ENCODE assay signal across 17 cellular contexts in the genomic region with DNA sequence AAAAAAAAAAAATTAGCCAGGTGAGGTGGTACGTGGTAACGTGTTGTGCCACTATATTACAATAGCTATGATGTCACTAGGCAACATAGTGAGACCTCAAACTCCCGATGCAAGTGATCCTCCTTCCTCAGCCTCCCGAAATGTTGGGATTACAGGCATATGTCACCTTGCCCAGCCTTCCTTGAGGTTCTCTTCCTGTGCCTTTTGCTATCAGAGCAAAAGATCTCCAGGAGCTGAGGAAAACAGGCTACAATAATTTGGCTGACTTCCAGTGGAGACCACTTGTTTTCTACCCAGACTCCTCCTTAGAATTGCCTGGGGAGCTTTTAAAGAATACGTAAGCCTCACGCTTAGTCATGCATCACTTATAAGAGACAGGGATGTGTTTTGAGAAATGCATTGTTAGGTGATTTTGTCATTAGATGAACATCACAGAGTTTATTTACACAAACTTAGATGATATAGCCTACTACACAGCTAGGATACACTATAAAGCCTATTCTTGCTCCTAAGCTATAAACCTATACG. TPM values are rescaled to one million over a fixed set of nuclear protein-coding genes. Genes with fewer than 3 reads are reported as not detected.
DNase-seq lines count a peak whose midpoint lies in the region; ATAC-seq and TF ChIP-seq lines count a peak whose summit lies in the region.
"Had no signal": no experiment of that assay in that cellular context is flagged by ENCODE, and none has a peak within 500 bp of the region (broad histone marks: within the 10 kb centered on the region; RNA-seq: fewer than 3 reads in every experiment).

No MANE protein-coding gene starts in this region.

- H3K14ac ChIP-seq in neuronal stem cell (ENCODE audit: low read length), result no peak overlapping the region

- no peak overlapping the region for H2AFZ ChIP-seq in neuronal stem cell (ENCODE audit: low read length)

- TF ChIP-seq CTCF in MCF 10A (IDR thresholded peaks at IDR 0.05; ENCODE audit: unreplicated experiment) (no peak), breast epithelium (IDR thresholded peaks at IDR 0.05) (no peak), type B pancreatic cell (conservative IDR thresholded peaks at IDR 0.05) (no peak)

- no peak overlapping the region for H4K91ac ChIP-seq in neuronal stem cell (ENCODE audit: low read depth, low read length, poor library complexity)

- peaks cover 2% of the 10 kb centered on the region for H3K79me1 ChIP-seq in neuronal stem cell (ENCODE audit: low read depth, low read length)

- no peak for ATAC-seq in HG03571 (IDR thresholded peaks at IDR 0.05; ENCODE audit: unreplicated experiment)
- ATAC-seq in HG03460 (IDR thresholded peaks at IDR 0.05; ENCODE audit: unreplicated experiment), result no peak
- ATAC-seq: body of pancreas; gastroesophageal sphincter; stimulated activated naive CD8-positive, alpha-beta T cell treated with anti-CD3 and anti-CD28 coated beads, Interleukin-15, amount 100 ng/mL, for 72 hours had no signal

- WGBS in neuronal stem cell (ENCODE audit: extremely low coverage in 2 of 2, insufficient read length in 2 of 2, insufficient replicate concordance in 1 of 2), 2 donors, result no CpG with 5 or more reads among the region's 7 CpGs

- intact Hi-C loops in MCF 10A (cut with micrococcal nuclease), result no loop called here
- intact Hi-C loops in breast epithelium (cut with DNase I; ENCODE audit: low total_unique reads), result loop anchor here (5.0 kb wide), 1 partner anchor 38 kb away; no protein-coding TSS in a partner anchor

- H3K18ac ChIP-seq in neuronal stem cell (ENCODE audit: low read length), result no peak overlapping the region

- H3K4ac ChIP-seq in neuronal stem cell (ENCODE audit: low read length), result no peak overlapping the region

- H3K27ac ChIP-seq in breast epithelium (peak overlapping the region in 1 of 2 donors; percentile 42), neuronal stem cell (replicated peaks; ENCODE audit: low read length) (no peak overlapping the region)
- H3K27ac ChIP-seq: body of pancreas, gastroesophageal sphincter had no signal

- H2BK12ac ChIP-seq in neuronal stem cell (ENCODE audit: low read length), result no peak overlapping the region

- no peak overlapping the region for H2BK5ac ChIP-seq in neuronal stem cell (ENCODE audit: low read length)

- no peak overlapping the region for H3K9ac ChIP-seq in neuronal stem cell (ENCODE audit: low read depth, low read length, poor library complexity)

- no peak overlapping the region for H3K4me2 ChIP-seq in neuronal stem cell (ENCODE audit: insufficient read depth, low read length, poor library complexity, severe bottlenecking)

- H3K36me3 Mint-ChIP-seq in MCF 10A (ENCODE audit: insufficient read depth, unreplicated experiment) (peaks cover 7% of the 10 kb centered on the region), type B pancreatic cell (no peaks in the 10 kb centered on the region)
- H3K36me3 Mint-ChIP-seq: immature natural killer cell had no signal

- POLR2A ChIA-PET in MCF 10A (lab: Yijun Ruan, JAX), result interaction anchor here (0.6 to 9.0 kb wide), 15 partner anchors 8 to 66 kb away, joined by 3 to 79 read pairs (median 5); a partner anchor contains a TSS

- H4K8ac ChIP-seq in neuronal stem cell (ENCODE audit: low read depth, low read length), result no peak overlapping the region

- no peak overlapping the region for H2AK5ac ChIP-seq in neuronal stem cell (ENCODE audit: low read depth, low read length)

- no peak overlapping the region for H2BK15ac ChIP-seq in neuronal stem cell (ENCODE audit: low read length)

- DNase-seq in MCF 10A (ENCODE audit: unreplicated experiment) (peak; percentile 42), breast epithelium (ENCODE audit: low spot score in 2 of 2) (no peak), NCI-H69 (lab: John Stamatoyannopoulos, UW) (peak; percentile 40), dermis blood vessel endothelial cell (peak; percentile 36), type B pancreatic cell (ENCODE audit: extremely low spot score, unreplicated experiment) (no peak), neuronal stem cell (ENCODE audit: low spot score) (no peak)
- DNase-seq: activated CD4-positive, alpha-beta memory T cell treated with anti-CD3 and anti-CD28 coated beads, Interleukin-2, amount 10 ng/mL, durations not matched to agents 7 days and 5 days; body of pancreas; immature natural killer cell; midbrain; NCI-H1092; occipital lobe; SIG-M5; stimulated activated naive CD8-positive, alpha-beta T cell treated with anti-CD3 and anti-CD28 coated beads, Interleukin-15, amount 100 ng/mL, for 72 hours had no signal

- no peak overlapping the region for H3K23ac ChIP-seq in neuronal stem cell (ENCODE audit: low read depth, low read length, poor library complexity)

- no peaks in the 10 kb centered on the region for H3K27me3 Mint-ChIP-seq in MCF 10A (ENCODE audit: insufficient read depth, unreplicated experiment)
- H3K27me3 Mint-ChIP-seq in type B pancreatic cell, result no peaks in the 10 kb centered on the region
- H3K27me3 Mint-ChIP-seq: activated CD4-positive, alpha-beta memory T cell treated with anti-CD3 and anti-CD28 coated beads, Interleukin-2, amount 10 ng/mL, durations not matched to agents 7 days and 5 days; stimulated activated naive CD8-positive, alpha-beta T cell treated with anti-CD3 and anti-CD28 coated beads, Interleukin-15, amount 100 ng/mL, for 72 hours had no signal

- H3K9me3 ChIP-seq in breast epithelium (no peaks in the 10 kb centered on the region), neuronal stem cell (replicated peaks in 1 of 2; ENCODE audit: control insufficient read depth in 2 of 2, insufficient read depth in 1 of 2, low read depth in 1 of 2, low read length in 2 of 2) (no peaks in the 10 kb centered on the region)
- H3K9me3 ChIP-seq: body of pancreas, gastroesophageal sphincter had no signal

- H3K4me3 Mint-ChIP-seq in MCF 10A (ENCODE audit: unreplicated experiment) (no peak overlapping the region), type B pancreatic cell (peak overlapping the region; percentile 11)
- H3K4me3 Mint-ChIP-seq: activated CD4-positive, alpha-beta memory T cell treated with anti-CD3 and anti-CD28 coated beads, Interleukin-2, amount 10 ng/mL, durations not matched to agents 7 days and 5 days; immature natural killer cell; stimulated activated naive CD8-positive, alpha-beta T cell treated with anti-CD3 and anti-CD28 coated beads, Interleukin-15, amount 100 ng/mL, for 72 hours had no signal

- H3K4me3 ChIP-seq in breast epithelium (no peak overlapping the region), neuronal stem cell (ENCODE audit: low read length in 2 of 2) (no peak overlapping the region)
- H3K4me3 ChIP-seq: body of pancreas, gastroesophageal sphincter had no signal

- no peak overlapping the region for H2BK120ac ChIP-seq in neuronal stem cell (ENCODE audit: low read depth, low read length)

- no peak for TF ChIP-seq POLR2A in breast epithelium (IDR thresholded peaks at IDR 0.05)

- no TSS peak for BruUV-seq in MCF 10A (replicated peaks; lab: Mats Ljungman, UMichigan)

- H3K4me1 ChIP-seq in breast epithelium (no peaks in the 10 kb centered on the region), neuronal stem cell (ENCODE audit: control insufficient read depth in 2 of 2, insufficient read depth in 1 of 2, low read depth in 1 of 2, low read length in 2 of 2) (peaks cover 0 to 2% of the 10 kb centered on the region in 2 donors)

- CTCF ChIA-PET in MCF 10A (lab: Yijun Ruan, JAX), result interaction anchor here (0.5 to 4.8 kb wide), 8 partner anchors 9 to 65 kb away, joined by 3 to 43 read pairs (median 4); no protein-coding TSS in a partner anchor

- no peaks in the 10 kb centered on the region for H3K9me3 Mint-ChIP-seq in MCF 10A (ENCODE audit: unreplicated experiment)
- no peaks in the 10 kb centered on the region for H3K9me3 Mint-ChIP-seq in type B pancreatic cell
- H3K9me3 Mint-ChIP-seq: activated CD4-positive, alpha-beta memory T cell treated with anti-CD3 and anti-CD28 coated beads, Interleukin-2, amount 10 ng/mL, durations not matched to agents 7 days and 5 days; immature natural killer cell; stimulated activated naive CD8-positive, alpha-beta T cell treated with anti-CD3 and anti-CD28 coated beads, Interleukin-15, amount 100 ng/mL, for 72 hours had no signal

- H3K4me1 Mint-ChIP-seq in MCF 10A (ENCODE audit: insufficient read depth, unreplicated experiment) (peaks cover 17% of the 10 kb centered on the region), type B pancreatic cell (ENCODE audit: unreplicated experiment) (peaks cover 40% of the 10 kb centered on the region)

- H3K36me3 ChIP-seq in breast epithelium (no peaks in the 10 kb centered on the region), neuronal stem cell (replicated peaks in 1 of 2; ENCODE audit: control insufficient read depth in 2 of 2, insufficient read depth in 2 of 2, low read length in 2 of 2) (no peaks in the 10 kb centered on the region)
- H3K36me3 ChIP-seq: gastroesophageal sphincter had no signal

- H3K27me3 ChIP-seq in breast epithelium, result no peaks in the 10 kb centered on the region
- no peaks in the 10 kb centered on the region for H3K27me3 ChIP-seq in neuronal stem cell (ENCODE audit: control insufficient read depth in 3 of 3, insufficient read depth in 3 of 3, low read depth in 1 of 3, low read length in 3 of 3)
- H3K27me3 ChIP-seq: body of pancreas, gastroesophageal sphincter had no signal

- no peak overlapping the region for H3K27ac Mint-ChIP-seq in MCF 10A (ENCODE audit: low read depth, unreplicated experiment)
- H3K27ac Mint-ChIP-seq in type B pancreatic cell, result peak overlapping the region; percentile 85
- H3K27ac Mint-ChIP-seq: activated CD4-positive, alpha-beta memory T cell treated with anti-CD3 and anti-CD28 coated beads, Interleukin-2, amount 10 ng/mL, durations not matched to agents 7 days and 5 days; immature natural killer cell; stimulated activated naive CD8-positive, alpha-beta T cell treated with anti-CD3 and anti-CD28 coated beads, Interleukin-15, amount 100 ng/mL, for 72 hours had no signal

RNA-seq across cellular contexts. Expression of a gene that starts 34.4 kb away (rescaled TPM):
- 154 and 178 TPM in 2 replicates for total RNA-seq in MCF 10A (2022)
- total RNA-seq in breast epithelium, result 100 to 1,000 TPM; 293 to 580 (median 571) TPM
- 62.5 and 202 TPM in 2 replicates for total RNA-seq in dermis blood vessel endothelial cell
- total RNA-seq in type B pancreatic cell (ENCODE audit: low replicate concordance), result 120 and 497 TPM in 2 replicates
- 2.4 TPM for polyA plus RNA-seq in neuronal stem cell (2013, experiment 1 of 2)
- polyA plus RNA-seq in neuronal stem cell (2013, experiment 2 of 2), result 3.1 TPM

RNA-seq across cellular contexts. Expression of a gene that starts 43.2 kb away (rescaled TPM):
- total RNA-seq in MCF 10A (2022), result 118 and 123 TPM in 2 replicates
- total RNA-seq in breast epithelium, result 10 to 100 TPM; 37.7 to 60.4 (median 39.4) TPM
- total RNA-seq in dermis blood vessel endothelial cell, result 22.5 and 35.2 TPM in 2 replicates
- total RNA-seq in type B pancreatic cell (ENCODE audit: low replicate concordance), result 93.1 and 100 TPM in 2 replicates
- polyA plus RNA-seq in neuronal stem cell (2013, experiment 1 of 2), result 103 TPM
- 108 TPM for polyA plus RNA-seq in neuronal stem cell (2013, experiment 2 of 2)

Comparison
In these comparisons a context has a peak if more than half of its experiments do, and no peak if none do; other contexts are left out.
1. DNase-seq: peak in MCF 10A (single experiment), NCI-H69 (single experiment) and dermis blood vessel endothelial cell (single experiment); none in breast epithelium (0 of 2), type B pancreatic cell (single experiment) and neuronal stem cell (single experiment).